16 cellular contexts compared by ENCODE assay signal in genomic region chr10:80412521-80412920, GRCh38. TPM values are rescaled to one million over a fixed set of nuclear protein-coding genes. Genes with fewer than 3 reads are reported as not detected.
DNase-seq lines count a peak whose midpoint lies in the region; TF ChIP-seq lines count a peak whose summit lies in the region.
"Had no signal": no experiment of that assay in that cellular context is flagged by ENCODE, and none has a peak within 500 bp of the region (broad histone marks: within the 10 kb centered on the region; RNA-seq: fewer than 3 reads in every experiment).

No MANE protein-coding gene starts in this region.

- no peaks in the 10 kb centered on the region for H3K9me3 ChIP-seq in effector memory CD4-positive, alpha-beta T cell (ENCODE audit: control insufficient read depth, low read length)
- H3K9me3 ChIP-seq in SK-N-SH = no peaks in the 10 kb centered on the region

- no peak overlapping the region for H2AK5ac ChIP-seq in mesendoderm (ENCODE audit: low read length)

- H3K36me3 Mint-ChIP-seq in neural crest cell (ENCODE audit: low read depth) = peaks cover 4% of the 10 kb centered on the region

- H2BK120ac ChIP-seq in mesendoderm (ENCODE audit: low read depth, low read length) = no peak overlapping the region

- H3K4me1 ChIP-seq in effector memory CD4-positive, alpha-beta T cell (ENCODE audit: control insufficient read depth, insufficient read depth, low read length, poor library complexity, severe bottlenecking) = peaks cover 8% of the 10 kb centered on the region
- H3K4me1 ChIP-seq in SK-N-SH (ENCODE audit: control insufficient read depth in 1 of 2, insufficient read depth in 2 of 2, low read depth in 1 of 2, low read length in 1 of 2) = peaks cover 18 to 77% of the 10 kb centered on the region in 2 experiments; a peak in 3 of 4 replicates
- H3K4me1 ChIP-seq in mesendoderm (ENCODE audit: control insufficient read depth, low read depth, low read length) = peaks cover 19% of the 10 kb centered on the region

- H2BK5ac ChIP-seq in mesendoderm (ENCODE audit: low read length) = no peak overlapping the region

- H3K36me3 ChIP-seq in effector memory CD4-positive, alpha-beta T cell (ENCODE audit: control insufficient read depth, insufficient read depth, low read length) = no peaks in the 10 kb centered on the region
- H3K36me3 ChIP-seq in SK-N-SH (replicated peaks in 1 of 2; ENCODE audit: control insufficient read depth in 1 of 2, insufficient read depth in 2 of 2, low read length in 1 of 2) = no peaks in the 10 kb centered on the region
- no peaks in the 10 kb centered on the region for H3K36me3 ChIP-seq in mesendoderm (ENCODE audit: control insufficient read depth, insufficient read depth, low read length)

- H3K27me3 ChIP-seq in effector memory CD4-positive, alpha-beta T cell (replicated peaks; ENCODE audit: control insufficient read depth, insufficient read depth, low read length, poor library complexity, severe bottlenecking) = no peaks in the 10 kb centered on the region
- no peaks in the 10 kb centered on the region for H3K27me3 ChIP-seq in SK-N-SH (ENCODE audit: insufficient read depth)
- no peaks in the 10 kb centered on the region for H3K27me3 ChIP-seq in mesendoderm (ENCODE audit: insufficient read depth, low read length, poor library complexity)

- CTCF ChIA-PET in SK-N-SH (lab: Yijun Ruan, JAX) = interaction anchor here (1.2 to 3.5 kb wide), 2 partner anchors 31 to 93 kb away, joined by 3 to 20 read pairs; no protein-coding TSS in a partner anchor

- no peak overlapping the region for H2BK15ac ChIP-seq in mesendoderm (replicated peaks; ENCODE audit: low read depth)

- WGBS in SK-N-SH (ENCODE audit: low lambda C conversion rate) = 98% methylated on average over 6 of the region's 6 CpGs
- no CpG with 5 or more reads among the region's 6 CpGs for WGBS in mesendoderm (ENCODE audit: extremely low coverage, insufficient coverage, low lambda C conversion rate)

- peaks cover 89% of the 10 kb centered on the region for H3K4me1 Mint-ChIP-seq in neural crest cell

- no peak for TF ChIP-seq EP300 in SK-N-SH (IDR thresholded peaks at IDR 0.05; ENCODE audit: borderline replicate concordance in 1 of 2, low read depth in 1 of 2, low read length in 1 of 2)

- TF ChIP-seq CTCF in neural crest cell (conservative IDR thresholded peaks at IDR 0.05) = no peak
- TF ChIP-seq CTCF in SK-N-SH (IDR thresholded peaks at IDR 0.05) = no peak

- no peaks in the 10 kb centered on the region; the same call in 1 of the 2 replicates for H3K79me2 ChIP-seq in SK-N-SH (ENCODE audit: insufficient read depth)
- no peaks in the 10 kb centered on the region for H3K79me2 ChIP-seq in mesendoderm (ENCODE audit: control insufficient read depth, insufficient read depth, low read length)

- no peaks in the 10 kb centered on the region for H3K27me3 Mint-ChIP-seq in neural crest cell (ENCODE audit: low read depth)

- no peak overlapping the region for H3K56ac ChIP-seq in mesendoderm (ENCODE audit: low read length)

- no peak overlapping the region for H3K18ac ChIP-seq in mesendoderm (ENCODE audit: low read length)

- H3K4me2 ChIP-seq in SK-N-SH (no peak overlapping the region), mesendoderm (ENCODE audit: low read length) (no peak overlapping the region)

- H3K23ac ChIP-seq in mesendoderm (ENCODE audit: low read length) = no peak overlapping the region

- no peak overlapping the region for H3K4ac ChIP-seq in mesendoderm (ENCODE audit: low read depth, low read length)

- H3K4me3 Mint-ChIP-seq in neural crest cell = peak overlapping the region; percentile 51
- H3K4me3 Mint-ChIP-seq: dendritic cell treated with granulocyte-macrophage colony-stimulating factor and Interleukin-4, amounts not matched to agents 40 ng/mL and 50 ng/mL, for 4 days had no signal

- H4K5ac ChIP-seq in mesendoderm (ENCODE audit: low read length) = no peak overlapping the region

- peak overlapping the region; percentile 78 for H3K27ac Mint-ChIP-seq in neural crest cell (ENCODE audit: unreplicated experiment)
- H3K27ac Mint-ChIP-seq: dendritic cell treated with granulocyte-macrophage colony-stimulating factor and Interleukin-4, amounts not matched to agents 40 ng/mL and 50 ng/mL, for 4 days had no signal

- H2AFZ ChIP-seq in SK-N-SH (ENCODE audit: low read depth) = no peak overlapping the region
- H2AFZ ChIP-seq: GM23248 had no signal

- no peak for TF ChIP-seq RAD21 in SK-N-SH (IDR thresholded peaks at IDR 0.05; ENCODE audit: low read length)

- POLR2A ChIA-PET in SK-N-SH (lab: Yijun Ruan, JAX) = no interaction called here

- no peak overlapping the region for H3K4me3 ChIP-seq in effector memory CD4-positive, alpha-beta T cell (ENCODE audit: insufficient read depth, low read depth, low read length, poor library complexity, severe bottlenecking)
- H3K4me3 ChIP-seq in SK-N-SH (ENCODE audit: low read depth in 2 of 2, low read length in 1 of 2) (no peak overlapping the region), mesendoderm (ENCODE audit: low read length) (no peak overlapping the region)
- H3K4me3 ChIP-seq: GM23248 had no signal

- H3K9ac ChIP-seq in SK-N-SH = no peak overlapping the region
- H3K9ac ChIP-seq in mesendoderm (ENCODE audit: low read length) = no peak overlapping the region
- H3K9ac ChIP-seq: GM23248 had no signal

- peaks cover 21% of the 10 kb centered on the region for H3K79me1 ChIP-seq in mesendoderm (ENCODE audit: low read length)

- H4K8ac ChIP-seq in mesendoderm (ENCODE audit: low read depth, low read length) = no peak overlapping the region

- H3F3A ChIP-seq in SK-N-SH (replicated peaks; ENCODE audit: insufficient read depth) = peaks cover 5% of the 10 kb centered on the region

- H3K9me3 Mint-ChIP-seq in neural crest cell = no peaks in the 10 kb centered on the region
- H3K9me3 Mint-ChIP-seq: dendritic cell treated with granulocyte-macrophage colony-stimulating factor and Interleukin-4, amounts not matched to agents 40 ng/mL and 50 ng/mL, for 4 days had no signal

- peak overlapping the region; percentile 2 for H3K27ac ChIP-seq in caudate nucleus (ENCODE audit: low read depth, low read length)
- H3K27ac ChIP-seq in effector memory CD4-positive, alpha-beta T cell (ENCODE audit: insufficient read depth, low read length, poor library complexity, severe bottlenecking) = no peak overlapping the region
- no peak overlapping the region; a peak in 1 of 4 replicates for H3K27ac ChIP-seq in SK-N-SH (ENCODE audit: low read depth in 2 of 2, low read length in 1 of 2)
- no peak overlapping the region for H3K27ac ChIP-seq in mesendoderm (ENCODE audit: low read depth, low read length)
- H3K27ac ChIP-seq: GM23248 had no signal

- peak; percentile 11 for DNase-seq in stimulated activated CD4-positive, alpha-beta T cell treated with anti-CD3 and anti-CD28 coated beads, Interleukin-1b, Interleukin-23, amount 100 ng/mL, for 48 hours
- DNase-seq in stimulated activated CD4-positive, alpha-beta T cell treated with anti-CD3 and anti-CD28 coated beads, Interleukin-15, amount 100 ng/mL, for 24 hours = no peak
- no peak for DNase-seq in caudate nucleus (lab: John Stamatoyannopoulos, UW)
- no peak for DNase-seq in neural crest cell (ENCODE audit: low read depth, low spot score)
- DNase-seq in effector memory CD4-positive, alpha-beta T cell = no peak
- no peak for DNase-seq in SK-N-SH
- no peak for DNase-seq in NCI-H2227 (lab: John Stamatoyannopoulos, UW; ENCODE audit: unreplicated experiment)
- no peak for DNase-seq in mesendoderm
- DNase-seq: activated CD4-positive, CD25-positive, alpha-beta regulatory T cell; aorta; GM23248; midbrain; stimulated activated CD4-positive, alpha-beta T cell treated with anti-CD3 and anti-CD28 coated beads, Interleukin-12 subunit alpha, Interleukin-12 subunit beta, amount 100 ng/mL, for 4 hours; substantia nigra had no signal

- H3K9me2 ChIP-seq in SK-N-SH = no peaks in the 10 kb centered on the region

- H4K20me1 ChIP-seq in SK-N-SH (ENCODE audit: insufficient read depth) = no peaks in the 10 kb centered on the region

TF ChIP-seq in SK-N-SH, 30 proteins besides CTCF, POLR2A, EP300 and RAD21 (continues in another document):
- no peak for TF ChIP-seq ZBTB33 (IDR thresholded peaks at IDR 0.05; ENCODE audit: borderline replicate concordance, low read depth)

RNA-seq across cellular contexts. Expression of gene PRXL2A, which starts 4.2 kb away (rescaled TPM):
- total RNA-seq in neural crest cell = 156 and 161 TPM in 2 replicates
- polyA plus RNA-seq in SK-N-SH (2012; rRNA removed) = 14.0 and 15.6 TPM in 2 replicates
- 23.3 and 26.8 TPM in 2 replicates for polyA plus RNA-seq in SK-N-SH (2012; cell fraction: cytosol; rRNA removed)
- polyA plus RNA-seq in SK-N-SH (2012; cell fraction: nucleus; rRNA removed) = 4.5 and 4.6 TPM in 2 replicates
- polyA plus RNA-seq in mesendoderm (2013, experiment 1 of 2) = 50.0 TPM
- polyA plus RNA-seq in mesendoderm (2013, experiment 2 of 2) = 50.0 TPM
- total RNA-seq: GM23248 had no signal

RNA-seq across cellular contexts. Expression of gene TSPAN14, which starts 41.6 kb away (rescaled TPM):
- 140 and 144 TPM in 2 replicates for total RNA-seq in neural crest cell
- 44.0 and 78.1 TPM in 2 replicates for polyA plus RNA-seq in SK-N-SH (2012; rRNA removed)
- polyA plus RNA-seq in SK-N-SH (2012; cell fraction: cytosol; rRNA removed) = 42.5 and 64.1 TPM in 2 replicates
- 57.0 and 58.9 TPM in 2 replicates for polyA plus RNA-seq in SK-N-SH (2012; cell fraction: nucleus; rRNA removed)
- 32.4 TPM for polyA plus RNA-seq in mesendoderm (2013, experiment 1 of 2)
- polyA plus RNA-seq in mesendoderm (2013, experiment 2 of 2) = 30.9 TPM

RNA-seq across cellular contexts. Expression of gene DYDC2, which starts 55.9 kb away (rescaled TPM):
- 2.5 and 3.5 TPM in 2 replicates for total RNA-seq in neural crest cell
- 0.08 and 0.10 TPM in 2 replicates for polyA plus RNA-seq in SK-N-SH (2012; rRNA removed)
- 0.08 TPM in 2 replicates for polyA plus RNA-seq in SK-N-SH (2012; cell fraction: cytosol; rRNA removed)
- 0.04 TPM in 1 of 2 replicates, not detected in the other for polyA plus RNA-seq in SK-N-SH (2012; cell fraction: nucleus; rRNA removed)
- 2.5 TPM for polyA plus RNA-seq in mesendoderm (2013, experiment 1 of 2)
- polyA plus RNA-seq in mesendoderm (2013, experiment 2 of 2) = 2.3 TPM
- total RNA-seq: aorta, GM23248, omental fat pad had no signal
- polyA plus RNA-seq: aorta, GM23248 had no signal

RNA-seq across cellular contexts. Expression of gene DYDC1, which starts 56.0 kb away (rescaled TPM):
- total RNA-seq in neural crest cell = not detected in 2 replicates
- polyA plus RNA-seq in SK-N-SH (2012; rRNA removed) = not detected in 2 replicates
- polyA plus RNA-seq in SK-N-SH (2012; cell fraction: cytosol; rRNA removed) = not detected in 2 replicates
- polyA plus RNA-seq in SK-N-SH (2012; cell fraction: nucleus; rRNA removed) = not detected in 2 replicates
- polyA plus RNA-seq in mesendoderm (2013, experiment 1 of 2) = 0.59 TPM
- polyA plus RNA-seq in mesendoderm (2013, experiment 2 of 2) = 0.49 TPM
- total RNA-seq: aorta, GM23248, omental fat pad had no signal
- polyA plus RNA-seq: aorta, GM23248 had no signal
